Comparison of ENCODE assay signal across 14 cellular contexts in genomic region chr13:38180100-38180499, GRCh38.
DNase-seq lines count a peak whose midpoint lies in the region; ATAC-seq, FAIRE-seq and TF ChIP-seq lines count a peak whose summit lies in the region.
"Had no signal": no experiment of that assay in that cellular context is flagged by ENCODE, and none has a peak within 500 bp of the region (broad histone marks: within the 10 kb centered on the region; RNA-seq: fewer than 3 reads in every experiment).

No MANE protein-coding gene starts in this region.

- H3K4me2 ChIP-seq in DND-41 (ENCODE audit: insufficient read depth, low read length), result 0 out of 2 replicates have a peak overlapping the region, but pooled peaks have one; percentile 42

- H3K4me1 Mint-ChIP-seq in naive thymus-derived CD4-positive, alpha-beta T cell, result peaks cover 0 to 25% (median 17%) of the 10 kb centered on the region in 7 donors

- no peaks in the 10 kb centered on the region for H4K20me1 ChIP-seq in DND-41 (ENCODE audit: insufficient read depth, low read length)

- no peak for FAIRE-seq in HTR-8/SVneo (lab: Jason Lieb, UNC)

- no peaks in the 10 kb centered on the region for H3K27me3 Mint-ChIP-seq in naive thymus-derived CD4-positive, alpha-beta T cell

- no peak overlapping the region for H3K9ac ChIP-seq in DND-41 (ENCODE audit: low read depth, low read length)

- H3K27ac ChIP-seq in DND-41 (ENCODE audit: low read length) (no peak overlapping the region), right lobe of liver (no peak overlapping the region)
- H3K27ac ChIP-seq in naive thymus-derived CD4-positive, alpha-beta T cell (ENCODE audit: low read depth, low read length), result no peak overlapping the region
- H3K27ac ChIP-seq: lower lobe of right lung had no signal

- peak overlapping the region in 4 of 9 donors; percentile 2 to 86 (median 37) for H3K27ac Mint-ChIP-seq in naive thymus-derived CD4-positive, alpha-beta T cell

- no peak for TF ChIP-seq POLR2A in right lobe of liver (IDR thresholded peaks at IDR 0.05)

- DNase-seq in DND-41, result no peak
- peak; percentile 4 for DNase-seq in HTR-8/SVneo (ENCODE audit: insufficient read length, low spot score)
- DNase-seq in amniotic epithelial cell (ENCODE audit: low read depth), result peak; percentile 1
- no peak for DNase-seq in naive thymus-derived CD4-positive, alpha-beta T cell
- DNase-seq in UCSD-AML1 (lab: John Stamatoyannopoulos, UW; ENCODE audit: unreplicated experiment), result no peak
- no peak for DNase-seq in right lobe of liver
- DNase-seq: activated CD4-positive, CD25-positive, alpha-beta regulatory T cell; effector CD4-positive, alpha-beta T cell; lower lobe of right lung; NCI-H446 treated with DMSO at 0.1 percent for 48 hours; stimulated activated CD4-positive, alpha-beta T cell treated with anti-CD3 and anti-CD28 coated beads, Interleukin-4, amount 100 ng/mL, for 4 hours; substantia nigra had no signal

- TF ChIP-seq CTCF in DND-41 (IDR thresholded peaks at IDR 0.05; ENCODE audit: borderline replicate concordance, extremely low read depth, low read length, poor library complexity, severe bottlenecking) (no peak), right lobe of liver (IDR thresholded peaks at IDR 0.05) (no peak)

- 87% methylated on average over 1 of the region's 1 CpG for WGBS in right lobe of liver (ENCODE audit: insufficient coverage, low coverage, low lambda C conversion rate, missing lambda C conversion rate)

- H3K27me3 ChIP-seq in DND-41 (ENCODE audit: insufficient read depth, low read length, poor library complexity) (no peaks in the 10 kb centered on the region), right lobe of liver (no peaks in the 10 kb centered on the region)
- no peaks in the 10 kb centered on the region for H3K27me3 ChIP-seq in naive thymus-derived CD4-positive, alpha-beta T cell (ENCODE audit: control insufficient read depth in 2 of 2, insufficient read depth in 2 of 2, low read length in 2 of 2)

- H3K36me3 ChIP-seq in DND-41 (ENCODE audit: insufficient read depth, low read length) (no peaks in the 10 kb centered on the region), right lobe of liver (no peaks in the 10 kb centered on the region)
- H3K36me3 ChIP-seq in naive thymus-derived CD4-positive, alpha-beta T cell (ENCODE audit: control insufficient read depth in 2 of 3, insufficient read depth in 3 of 3, low read length in 3 of 3), result no peaks in the 10 kb centered on the region
- H3K36me3 ChIP-seq: lower lobe of right lung had no signal

- CTCF ChIA-PET in naive thymus-derived CD4-positive, alpha-beta T cell (lab: Charles Lee), result no interaction called here

- intact Hi-C loops in naive thymus-derived CD4-positive, alpha-beta T cell (cut with micrococcal nuclease), result loop anchor here in 1 of 2 donors (5.0 kb wide), 1 partner anchor 172 kb away; no protein-coding TSS in a partner anchor
- intact Hi-C loops in right lobe of liver (cut with DNase I), result no loop called here

- no peak overlapping the region; the same call in 1 of the 2 replicates for H2AFZ ChIP-seq in DND-41 (ENCODE audit: low read depth, low read length)

- H3K79me2 ChIP-seq in DND-41 (ENCODE audit: insufficient read depth, low read length), result no peaks in the 10 kb centered on the region

- H3K4me3 Mint-ChIP-seq in naive thymus-derived CD4-positive, alpha-beta T cell, result peak overlapping the region in 9 of 10 donors; percentile 51 to 79 (median 62)

- H3K9me3 ChIP-seq in DND-41 (ENCODE audit: insufficient read depth, low read length, severe bottlenecking) (no peaks in the 10 kb centered on the region), right lobe of liver (no peaks in the 10 kb centered on the region)
- H3K9me3 ChIP-seq in naive thymus-derived CD4-positive, alpha-beta T cell (ENCODE audit: control insufficient read depth in 2 of 3, low read length in 3 of 3), result no peaks in the 10 kb centered on the region
- H3K9me3 ChIP-seq: lower lobe of right lung had no signal

- peaks cover 0 to 9% (median 0%) of the 10 kb centered on the region in 5 donors for H3K36me3 Mint-ChIP-seq in naive thymus-derived CD4-positive, alpha-beta T cell

- H3K4me1 ChIP-seq in DND-41 (ENCODE audit: insufficient read depth, low read length) (peaks cover 4% of the 10 kb centered on the region; the same call in 1 of the 2 replicates), right lobe of liver (no peaks in the 10 kb centered on the region)
- no peaks in the 10 kb centered on the region for H3K4me1 ChIP-seq in naive thymus-derived CD4-positive, alpha-beta T cell (ENCODE audit: control insufficient read depth in 2 of 2, insufficient read depth in 2 of 2, low read length in 2 of 2)
- H3K4me1 ChIP-seq: lower lobe of right lung had no signal

- POLR2A ChIA-PET in naive thymus-derived CD4-positive, alpha-beta T cell (lab: Charles Lee), result no interaction called here

- H3K9me3 Mint-ChIP-seq in naive thymus-derived CD4-positive, alpha-beta T cell, result peaks cover 0 to 2% (median 0%) of the 10 kb centered on the region in 11 donors

- ATAC-seq in DND-41 (ENCODE audit: insufficient read depth, low read depth) (no peak), GM21717 (IDR thresholded peaks at IDR 0.05; ENCODE audit: unreplicated experiment) (no peak), right lobe of liver (no peak)
- ATAC-seq in naive thymus-derived CD4-positive, alpha-beta T cell, result no peak
- ATAC-seq: lower lobe of right lung, Right ventricle myocardium inferior had no signal

- H3K4me3 ChIP-seq in DND-41 (ENCODE audit: low read depth in 1 of 2, low read length in 2 of 2) (no peak overlapping the region), right lobe of liver (no peak overlapping the region)
- H3K4me3 ChIP-seq in naive thymus-derived CD4-positive, alpha-beta T cell (ENCODE audit: low read length), result no peak overlapping the region
- H3K4me3 ChIP-seq: lower lobe of right lung had no signal

Comparison
In these comparisons a context has a peak if more than half of its experiments do, and no peak if none do; other contexts are left out.
1. DNase-seq: peak in HTR-8/SVneo (single experiment) and amniotic epithelial cell (single experiment); none in DND-41 (single experiment), naive thymus-derived CD4-positive, alpha-beta T cell (0 of 9), UCSD-AML1 (single experiment) and right lobe of liver (0 of 3).